In the genomic region with DNA sequence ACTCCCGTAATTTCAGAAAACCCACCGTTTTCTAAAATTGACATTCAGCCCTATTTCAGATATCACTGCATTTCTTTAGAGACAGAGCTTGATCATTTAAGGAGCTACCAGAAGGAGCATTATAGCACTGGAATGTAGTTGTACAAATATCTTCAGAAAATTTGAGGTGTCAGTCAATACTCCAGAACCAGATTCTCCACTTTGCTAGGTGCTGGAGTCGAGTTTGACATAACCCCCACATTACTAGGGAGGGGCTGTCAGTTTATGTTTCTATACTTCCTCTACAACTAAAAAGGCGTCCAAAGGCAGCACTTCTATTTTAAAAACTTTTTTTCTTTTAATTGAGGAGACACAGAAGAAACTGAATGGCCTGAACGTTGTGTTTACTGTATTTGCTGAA, we compare ENCODE assay signal across 1 cellular context.
TF ChIP-seq lines count a peak whose summit lies in the region.

No MANE protein-coding gene starts in this region.

TF ChIP-seq in GM23338, 12 proteins besides CTCF, POLR2A, EP300 and RAD21 (continued from another document):
- TF ChIP-seq ZNF114 (CRISPR knock-in tag; IDR thresholded peaks at IDR 0.05): no peak
- no peak for TF ChIP-seq JUNB (IDR thresholded peaks at IDR 0.05; ENCODE audit: unreplicated experiment)
- no peak for TF ChIP-seq STAT1 (IDR thresholded peaks at IDR 0.05; ENCODE audit: unreplicated experiment)
- TF ChIP-seq, protein P1, sequence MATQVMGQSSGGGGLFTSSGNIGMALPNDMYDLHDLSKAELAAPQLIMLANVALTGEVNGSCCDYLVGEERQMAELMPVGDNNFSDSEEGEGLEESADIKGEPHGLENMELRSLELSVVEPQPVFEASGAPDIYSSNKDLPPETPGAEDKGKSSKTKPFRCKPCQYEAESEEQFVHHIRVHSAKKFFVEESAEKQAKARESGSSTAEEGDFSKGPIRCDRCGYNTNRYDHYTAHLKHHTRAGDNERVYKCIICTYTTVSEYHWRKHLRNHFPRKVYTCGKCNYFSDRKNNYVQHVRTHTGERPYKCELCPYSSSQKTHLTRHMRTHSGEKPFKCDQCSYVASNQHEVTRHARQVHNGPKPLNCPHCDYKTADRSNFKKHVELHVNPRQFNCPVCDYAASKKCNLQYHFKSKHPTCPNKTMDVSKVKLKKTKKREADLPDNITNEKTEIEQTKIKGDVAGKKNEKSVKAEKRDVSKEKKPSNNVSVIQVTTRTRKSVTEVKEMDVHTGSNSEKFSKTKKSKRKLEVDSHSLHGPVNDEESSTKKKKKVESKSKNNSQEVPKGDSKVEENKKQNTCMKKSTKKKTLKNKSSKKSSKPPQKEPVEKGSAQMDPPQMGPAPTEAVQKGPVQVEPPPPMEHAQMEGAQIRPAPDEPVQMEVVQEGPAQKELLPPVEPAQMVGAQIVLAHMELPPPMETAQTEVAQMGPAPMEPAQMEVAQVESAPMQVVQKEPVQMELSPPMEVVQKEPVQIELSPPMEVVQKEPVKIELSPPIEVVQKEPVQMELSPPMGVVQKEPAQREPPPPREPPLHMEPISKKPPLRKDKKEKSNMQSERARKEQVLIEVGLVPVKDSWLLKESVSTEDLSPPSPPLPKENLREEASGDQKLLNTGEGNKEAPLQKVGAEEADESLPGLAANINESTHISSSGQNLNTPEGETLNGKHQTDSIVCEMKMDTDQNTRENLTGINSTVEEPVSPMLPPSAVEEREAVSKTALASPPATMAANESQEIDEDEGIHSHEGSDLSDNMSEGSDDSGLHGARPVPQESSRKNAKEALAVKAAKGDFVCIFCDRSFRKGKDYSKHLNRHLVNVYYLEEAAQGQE (IDR thresholded peaks at IDR 0.05; ENCODE audit: unreplicated experiment): no peak
- TF ChIP-seq CREB1 (CRISPR knock-in tag; IDR thresholded peaks at IDR 0.05; ENCODE audit: low read depth): no peak
- TF ChIP-seq NANOG (IDR thresholded peaks at IDR 0.05; ENCODE audit: borderline replicate concordance): no peak
- no peak for TF ChIP-seq POLR2AphosphoS5 (IDR thresholded peaks at IDR 0.05; ENCODE audit: low read depth)
- TF ChIP-seq, protein P2, sequence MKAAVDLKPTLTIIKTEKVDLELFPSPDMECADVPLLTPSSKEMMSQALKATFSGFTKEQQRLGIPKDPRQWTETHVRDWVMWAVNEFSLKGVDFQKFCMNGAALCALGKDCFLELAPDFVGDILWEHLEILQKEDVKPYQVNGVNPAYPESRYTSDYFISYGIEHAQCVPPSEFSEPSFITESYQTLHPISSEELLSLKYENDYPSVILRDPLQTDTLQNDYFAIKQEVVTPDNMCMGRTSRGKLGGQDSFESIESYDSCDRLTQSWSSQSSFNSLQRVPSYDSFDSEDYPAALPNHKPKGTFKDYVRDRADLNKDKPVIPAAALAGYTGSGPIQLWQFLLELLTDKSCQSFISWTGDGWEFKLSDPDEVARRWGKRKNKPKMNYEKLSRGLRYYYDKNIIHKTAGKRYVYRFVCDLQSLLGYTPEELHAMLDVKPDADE (IDR thresholded peaks at IDR 0.05): no peak
- no peak for TF ChIP-seq ZNF331 (CRISPR knock-in tag; IDR thresholded peaks at IDR 0.05; ENCODE audit: low read depth)
- TF ChIP-seq EZH2phosphoT487 (IDR thresholded peaks at IDR 0.05; ENCODE audit: unreplicated experiment): no peak
- no peak for TF ChIP-seq EZH2 (IDR thresholded peaks at IDR 0.05; ENCODE audit: low read depth, unreplicated experiment)
